ENCODE assay signal across 32 cellular contexts in genomic region chr20:23970049-23970448, GRCh38. TPM values are rescaled to one million over a fixed set of nuclear protein-coding genes. Genes with fewer than 3 reads are reported as not detected.
"Had no signal": no experiment of that assay in that cellular context is flagged by ENCODE, and none has a peak within 500 bp of the region (broad histone marks: within the 10 kb centered on the region; RNA-seq: fewer than 3 reads in every experiment).

No MANE protein-coding gene starts in this region.

- H3K27ac Mint-ChIP-seq: activated B cell treated with CpG ODN at 0.5 μM for 24 hours; activated CD4-positive, alpha-beta memory T cell treated with anti-CD3 and anti-CD28 coated beads for 36 hours; activated naive CD8-positive, alpha-beta T cell treated with anti-CD3 and anti-CD28 coated beads, Interleukin-2, amount 10 ng/mL, durations not matched to agents 7 days and 5 days; activated T-helper 1 cell treated with anti-CD3 and anti-CD28 coated beads, Interleukin-12 subunit alpha, Interleukin-12 subunit beta, Interleukin-2, Interleukin-4 antibody, amounts not matched to agents 30 ng/mL and 10 ng/mL and 1 ng/mL, durations not matched to agents 14 hours and 24 hours and 36 hours had no signal

- H3K9me3 ChIP-seq: adrenal gland, body of pancreas, breast epithelium had no signal

- H3K27me3 ChIP-seq: adrenal gland, body of pancreas had no signal

- H3K4me3 ChIP-seq: adrenal gland, body of pancreas, breast epithelium, K562 had no signal

- DNase-seq: activated B cell treated with CpG ODN at 0.5 μM for 24 hours; activated CD4-positive, alpha-beta memory T cell treated with anti-CD3 and anti-CD28 coated beads for 36 hours; activated CD4-positive, alpha-beta T cell treated with anti-CD3 and anti-CD28 coated beads for 4 hours; activated CD4-positive, alpha-beta T cell treated with anti-CD3 and anti-CD28 coated beads, Interleukin-2, amount 50 U/mL, for 1 hour; activated CD4-positive, CD25-positive, alpha-beta regulatory T cell treated with anti-CD3 and anti-CD28 coated beads, Interleukin-2, amount 50 U/mL, for 72 hours; activated CD8-positive, alpha-beta memory T cell treated with anti-CD3 and anti-CD28 coated beads, Interleukin-2, amount 50 U/mL, for 4 hours; activated naive CD4-positive, alpha-beta T cell; activated naive CD4-positive, alpha-beta T cell treated with anti-CD3 and anti-CD28 coated beads, Interleukin-2, amount 50 U/mL, for 16 hours; activated naive CD8-positive, alpha-beta T cell treated with anti-CD3 and anti-CD28 coated beads, Interleukin-2, amount 10 ng/mL, durations not matched to agents 7 days and 5 days; activated T-cell treated with anti-CD3 and anti-CD28 coated beads for 4 hours; activated T-cell treated with anti-CD3 and anti-CD28 coated beads, Interleukin-2, amount 50 U/mL, for 4 hours; adrenal gland; NCI-H1436 treated with DMSO at 0.1 percent for 48 hours; NCI-H1694 treated with DMSO at 0.1 percent for 48 hours; NCI-H2029 treated with DMSO at 0.1 percent for 48 hours; NCI-H2107; NCI-H226; NCI-H446 treated with DMSO at 0.1 percent for 48 hours; OCI-M1; Right ventricle myocardium superior; SW 1271; T-helper 1 cell; T-helper 2 cell; T-helper 9 cell had no signal

- H3K9me3 Mint-ChIP-seq: activated B cell treated with CpG ODN at 0.5 μM for 24 hours; activated CD4-positive, alpha-beta memory T cell treated with anti-CD3 and anti-CD28 coated beads for 36 hours; activated T-cell treated with anti-CD3 and anti-CD28 coated beads, Interleukin-2, amount 50 U/mL, for 4 hours; activated T-helper 1 cell treated with anti-CD3 and anti-CD28 coated beads, Interleukin-12 subunit alpha, Interleukin-12 subunit beta, Interleukin-2, Interleukin-4 antibody, amounts not matched to agents 30 ng/mL and 10 ng/mL and 1 ng/mL, durations not matched to agents 14 hours and 24 hours and 36 hours had no signal

- H3K27me3 Mint-ChIP-seq: activated B cell treated with CpG ODN at 0.5 μM for 24 hours; activated naive CD8-positive, alpha-beta T cell treated with anti-CD3 and anti-CD28 coated beads, Interleukin-2, amount 10 ng/mL, durations not matched to agents 7 days and 5 days had no signal

- ATAC-seq: activated T-cell treated with anti-CD3 and anti-CD28 coated beads, Interleukin-2, amount 50 U/mL, for 4 hours; body of pancreas; K562 had no signal

- H3K4me1 ChIP-seq: adrenal gland, body of pancreas, breast epithelium had no signal

- H3K4me1 Mint-ChIP-seq: activated B cell treated with CpG ODN at 0.5 μM for 24 hours; activated naive CD8-positive, alpha-beta T cell treated with anti-CD3 and anti-CD28 coated beads, Interleukin-2, amount 10 ng/mL, durations not matched to agents 7 days and 5 days had no signal

- H3K27ac ChIP-seq: adrenal gland, body of pancreas, breast epithelium, VCaP had no signal

- H3K4me3 Mint-ChIP-seq: activated B cell treated with CpG ODN at 0.5 μM for 24 hours; activated CD4-positive, alpha-beta memory T cell treated with anti-CD3 and anti-CD28 coated beads for 36 hours; activated naive CD8-positive, alpha-beta T cell treated with anti-CD3 and anti-CD28 coated beads, Interleukin-2, amount 10 ng/mL, durations not matched to agents 7 days and 5 days; activated T-cell treated with anti-CD3 and anti-CD28 coated beads, Interleukin-2, amount 50 U/mL, for 4 hours; activated T-helper 1 cell treated with anti-CD3 and anti-CD28 coated beads, Interleukin-12 subunit alpha, Interleukin-12 subunit beta, Interleukin-2, Interleukin-4 antibody, amounts not matched to agents 30 ng/mL and 10 ng/mL and 1 ng/mL, durations not matched to agents 14 hours and 24 hours and 36 hours had no signal

- H3K36me3 ChIP-seq: adrenal gland, breast epithelium had no signal

RNA-seq across cellular contexts. Expression of gene GGTLC1, which starts 18.5 kb away (rescaled TPM):
- total RNA-seq: activated B cell treated with CpG ODN at 0.5 μM for 24 hours; activated CD4-positive, alpha-beta memory T cell treated with anti-CD3 and anti-CD28 coated beads for 36 hours; activated naive CD8-positive, alpha-beta T cell treated with anti-CD3 and anti-CD28 coated beads, Interleukin-2, amount 10 ng/mL, durations not matched to agents 7 days and 5 days; activated T-cell treated with anti-CD3 and anti-CD28 coated beads, Interleukin-2, amount 50 U/mL, for 4 hours; activated T-helper 1 cell treated with anti-CD3 and anti-CD28 coated beads, Interleukin-12 subunit alpha, Interleukin-12 subunit beta, Interleukin-2, Interleukin-4 antibody, amounts not matched to agents 30 ng/mL and 10 ng/mL and 1 ng/mL, durations not matched to agents 14 hours and 24 hours and 36 hours; astrocyte; breast epithelium; cardiac septum; K562; M059J; Right ventricle myocardium superior had no signal
- polyA plus RNA-seq: adrenal gland, K562 had no signal
